ENCODE assay signal across 13 cellular contexts in genomic region chr2:222943820-222944219, GRCh38.
A peak's percentile ranks its signal among the peaks of the same experiment; 100 is the strongest.
DNase-seq lines count a peak whose midpoint lies in the region; ATAC-seq, FAIRE-seq and TF ChIP-seq lines count a peak whose summit lies in the region.
"Had no signal": no experiment of that assay in that cellular context is flagged by ENCODE, and none has a peak within 500 bp of the region (broad histone marks: within the 10 kb centered on the region; RNA-seq: fewer than 3 reads in every experiment).

No MANE protein-coding gene starts in this region.

- no peaks in the 10 kb centered on the region for H3K36me3 ChIP-seq in bronchial epithelial cell (ENCODE audit: control insufficient read depth, insufficient read depth, low read length)

- FAIRE-seq in bronchial epithelial cell (lab: Jason Lieb, UNC): no peak

- DNase-seq in AG09319 (ENCODE audit: extremely low read depth, low read depth) (peak; percentile 36), bronchial epithelial cell (ENCODE audit: low read depth) (peak; percentile 25), CD1c-positive myeloid dendritic cell (ENCODE audit: extremely low spot score) (no peak), OCI-M1 (lab: John Stamatoyannopoulos, UW) (no peak), NCI-H2171 (lab: John Stamatoyannopoulos, UW) (no peak)
- DNase-seq in activated CD4-positive, CD25-positive, alpha-beta regulatory T cell (lab: John Stamatoyannopoulos, UW): no peak
- DNase-seq: activated effector memory CD4-positive, alpha-beta T cell treated with anti-CD3 and anti-CD28 coated beads, Interleukin-2, amount 50 U/mL, for 16 hours; C1 segment of cervical spinal cord; esophagus squamous epithelium; H7; NCI-H2029 had no signal

- TF ChIP-seq CTCF in AG09319 (IDR thresholded peaks at IDR 0.05; ENCODE audit: low read depth, low read length) (no peak), bronchial epithelial cell (IDR thresholded peaks at IDR 0.05; ENCODE audit: insufficient read depth, low read length, severe bottlenecking) (no peak)

- peak; percentile 62 for ATAC-seq in GM19438 (IDR thresholded peaks at IDR 0.05; ENCODE audit: low read depth, unreplicated experiment)
- peak; percentile 91 for ATAC-seq in HG03064 (IDR thresholded peaks at IDR 0.05; ENCODE audit: low read depth, unreplicated experiment)

- no peaks in the 10 kb centered on the region for H3K27me3 ChIP-seq in bronchial epithelial cell (ENCODE audit: control insufficient read depth, insufficient read depth, low read length)
- H3K27me3 ChIP-seq: esophagus squamous epithelium had no signal

- no peak overlapping the region for H3K4me3 ChIP-seq in bronchial epithelial cell (ENCODE audit: low read depth, low read length)
- H3K4me3 ChIP-seq: esophagus squamous epithelium had no signal

Comparison
In these comparisons a context has a peak if more than half of its experiments do, and no peak if none do; other contexts are left out.
1. DNase-seq: peak in AG09319 (single experiment) and bronchial epithelial cell (single experiment); none in CD1c-positive myeloid dendritic cell (single experiment), OCI-M1 (single experiment), activated CD4-positive, CD25-positive, alpha-beta regulatory T cell (0 of 4) and NCI-H2171 (single experiment).